In the genomic region with DNA sequence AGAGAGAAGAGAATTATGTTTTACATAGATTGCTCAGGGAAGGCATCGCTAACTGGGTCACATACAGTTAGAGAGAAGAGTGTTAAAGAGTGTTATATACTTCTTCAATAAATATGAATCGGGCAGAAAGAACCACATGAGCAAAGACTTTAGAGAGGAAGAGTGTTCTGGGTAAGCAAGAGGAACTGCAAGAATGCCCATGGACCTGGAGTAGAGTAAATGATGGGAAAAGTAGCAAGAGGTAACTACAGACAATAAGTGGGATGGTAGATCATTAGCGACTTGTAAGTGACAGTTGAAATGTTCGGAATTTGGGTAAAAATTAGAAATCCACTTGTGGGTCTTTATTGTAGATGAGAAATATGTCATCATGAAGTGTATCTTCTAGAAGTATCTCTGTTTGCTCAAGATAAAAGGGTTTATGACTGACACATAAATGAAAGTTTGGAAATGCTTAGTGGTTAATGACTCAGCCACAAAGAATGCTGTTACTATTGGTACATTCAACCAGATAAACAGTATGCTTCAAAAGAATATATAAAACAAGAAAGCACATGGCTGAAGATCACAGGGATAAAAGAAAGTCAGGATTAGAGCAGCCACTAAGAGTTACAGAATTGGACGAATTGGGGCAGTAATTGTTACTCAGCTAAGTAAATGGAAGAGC, we compare ENCODE assay signal across 9 cellular contexts.
DNase-seq lines count a peak whose midpoint lies in the region; ATAC-seq, FAIRE-seq and TF ChIP-seq lines count a peak whose summit lies in the region.
"Had no signal": no experiment of that assay in that cellular context is flagged by ENCODE, and none has a peak within 500 bp of the region (broad histone marks: within the 10 kb centered on the region; RNA-seq: fewer than 3 reads in every experiment).

No MANE protein-coding gene starts in this region.

- H3K27me3 Mint-ChIP-seq in CD14-positive monocyte (ENCODE audit: low read depth in 3 of 3): no peaks in the 10 kb centered on the region

- no peak for FAIRE-seq in frontal cortex (lab: Jason Lieb, UNC)

- H3K4me3 Mint-ChIP-seq in CD14-positive monocyte: no peak overlapping the region

- H3K27me3 ChIP-seq in adipocyte (replicated peaks; ENCODE audit: control insufficient read depth, insufficient read depth, low read length) (no peaks in the 10 kb centered on the region), left lung (no peaks in the 10 kb centered on the region)

- intact Hi-C loops in CD14-positive monocyte (cut with micrococcal nuclease) (no loop called here), left lung (cut with DNase I) (no loop called here), Right ventricle myocardium inferior (cut with DNase I) (no loop called here), cardiac septum (cut with DNase I) (no loop called here)

- DNase-seq in CD14-positive monocyte (ENCODE audit: low spot score) (no peak), HuH-7 (ENCODE audit: low spot score) (peak; percentile 5), adipocyte (ENCODE audit: low read depth) (peak; percentile 81), left lung (no peak), frontal cortex (ENCODE audit: low spot score in 2 of 2) (no peak), Right ventricle myocardium inferior (ENCODE audit: missing footprints) (no peak), cardiac septum (ENCODE audit: low spot score) (no peak)
- DNase-seq: NCI-H446 treated with DMSO at 0.1 percent for 48 hours had no signal

- H3K27ac ChIP-seq in left lung: no peak overlapping the region

- H3K36me3 ChIP-seq in adipocyte (ENCODE audit: control insufficient read depth, insufficient read depth, low read length, severe bottlenecking): no peaks in the 10 kb centered on the region
- H3K36me3 ChIP-seq in left lung: no peaks in the 10 kb centered on the region

- H3K36me3 Mint-ChIP-seq in CD14-positive monocyte: no peaks in the 10 kb centered on the region

- no peak overlapping the region for H3K9ac ChIP-seq in adipocyte (ENCODE audit: low read length)

- H3K9me3 ChIP-seq in adipocyte (ENCODE audit: control insufficient read depth, low read length) (peaks cover 3% of the 10 kb centered on the region), left lung (no peaks in the 10 kb centered on the region)

- H3K4me3 ChIP-seq in adipocyte (ENCODE audit: low read length) (no peak overlapping the region), left lung (no peak overlapping the region)

- H3K4me1 Mint-ChIP-seq in CD14-positive monocyte: peaks cover 30% of the 10 kb centered on the region

- ATAC-seq in left lung (peak; percentile 80), Right ventricle myocardium inferior (no peak), HG02642 (IDR thresholded peaks at IDR 0.05; ENCODE audit: poor library complexity, unreplicated experiment) (no peak)

- H3K9me3 Mint-ChIP-seq in CD14-positive monocyte: peaks cover 0 to 8% (median 5%) of the 10 kb centered on the region in 7 donors

- peaks cover 18% of the 10 kb centered on the region for H3K4me1 ChIP-seq in adipocyte (ENCODE audit: control insufficient read depth, insufficient read depth, low read length)
- H3K4me1 ChIP-seq in left lung: peaks cover 0 to 18% of the 10 kb centered on the region in 2 donors

- peak overlapping the region in 4 of 7 donors; percentile 27 to 91 (median 42) for H3K27ac Mint-ChIP-seq in CD14-positive monocyte

- no peak for TF ChIP-seq CTCF in CD14-positive monocyte (IDR thresholded peaks at IDR 0.05)
- no peak for TF ChIP-seq CTCF in left lung (IDR thresholded peaks at IDR 0.05)

Comparison
In these comparisons a context has a peak if more than half of its experiments do, and no peak if none do; other contexts are left out.
1. DNase-seq: peak in HuH-7 (single experiment) and adipocyte (single experiment); none in CD14-positive monocyte (single experiment), left lung (0 of 2), frontal cortex (0 of 2), Right ventricle myocardium inferior (single experiment) and cardiac septum (single experiment).